Comparison of ENCODE assay signal across 9 cellular contexts in genomic region chrX:21972721-21973120, GRCh38. TPM values are rescaled to one million over a fixed set of nuclear protein-coding genes. Genes with fewer than 3 reads are reported as not detected.
DNase-seq lines count a peak whose midpoint lies in the region; ATAC-seq and TF ChIP-seq lines count a peak whose summit lies in the region.
"Had no signal": no experiment of that assay in that cellular context is flagged by ENCODE, and none has a peak within 500 bp of the region (broad histone marks: within the 10 kb centered on the region; RNA-seq: fewer than 3 reads in every experiment).

No MANE protein-coding gene starts in this region.

- H3K36me3 Mint-ChIP-seq in activated CD4-positive, alpha-beta T cell treated with anti-CD3 and anti-CD28 coated beads for 36 hours (ENCODE audit: low read depth) = peaks cover 41% of the 10 kb centered on the region
- H3K36me3 Mint-ChIP-seq in activated CD8-positive, alpha-beta T cell treated with anti-CD3 and anti-CD28 coated beads, Interleukin-2, amount 10 ng/mL, durations not matched to agents 7 days and 5 days (ENCODE audit: low read depth) = peaks cover 41% of the 10 kb centered on the region
- H3K36me3 Mint-ChIP-seq in type B pancreatic cell = peaks cover 49% of the 10 kb centered on the region

- H3K9me3 Mint-ChIP-seq in activated CD4-positive, alpha-beta T cell treated with anti-CD3 and anti-CD28 coated beads for 36 hours (ENCODE audit: low read depth) = no peaks in the 10 kb centered on the region
- H3K9me3 Mint-ChIP-seq in activated CD8-positive, alpha-beta T cell treated with anti-CD3 and anti-CD28 coated beads, Interleukin-2, amount 10 ng/mL, durations not matched to agents 7 days and 5 days (ENCODE audit: insufficient read depth) = no peaks in the 10 kb centered on the region
- H3K9me3 Mint-ChIP-seq in type B pancreatic cell = no peaks in the 10 kb centered on the region

- POLR2A ChIA-PET in activated CD4-positive, alpha-beta T cell treated with anti-CD3 and anti-CD28 coated beads for 36 hours (lab: Charles Lee) = no interaction called here
- POLR2A ChIA-PET in activated CD8-positive, alpha-beta T cell treated with anti-CD3 and anti-CD28 coated beads, Interleukin-2, amount 10 ng/mL, durations not matched to agents 7 days and 5 days (lab: Charles Lee) = interaction anchor here (2.0 kb wide), 1 partner anchor 132 kb away, joined by 5 read pairs; no protein-coding TSS in a partner anchor

- no peak overlapping the region for H3K4me3 Mint-ChIP-seq in activated CD4-positive, alpha-beta T cell treated with anti-CD3 and anti-CD28 coated beads for 36 hours
- H3K4me3 Mint-ChIP-seq in activated CD8-positive, alpha-beta T cell treated with anti-CD3 and anti-CD28 coated beads, Interleukin-2, amount 10 ng/mL, durations not matched to agents 7 days and 5 days = peak overlapping the region; percentile 36
- H3K4me3 Mint-ChIP-seq in type B pancreatic cell = no peak overlapping the region

- intact Hi-C loops in activated CD4-positive, alpha-beta T cell treated with anti-CD3 and anti-CD28 coated beads for 36 hours (cut with DNase I, micrococcal nuclease) = loop anchor here (2.0 to 5.0 kb wide), 5 partner anchors 32 to 1455 kb away; partner anchors contain the start of genes MBTPS2 (in 1 of the 2), SMS (in 1 of the 2) and YY2 (in 1 of the 2)
- intact Hi-C loops in left cardiac atrium (cut with DNase I) = loop anchor here in 1 of 2 donors (10.0 kb wide), 1 partner anchor 1448 kb away; no protein-coding TSS in a partner anchor

- DNase-seq in activated CD4-positive, alpha-beta T cell treated with anti-CD3 and anti-CD28 coated beads for 36 hours = peak; percentile 68
- no peak for DNase-seq in activated CD4-positive, alpha-beta T cell treated with anti-CD3 and anti-CD28 coated beads for 1 hour
- DNase-seq in activated CD8-positive, alpha-beta T cell treated with anti-CD3 and anti-CD28 coated beads, Interleukin-2, amount 10 ng/mL, durations not matched to agents 7 days and 5 days = peak; percentile 66
- DNase-seq in left cardiac atrium (no peak), type B pancreatic cell (ENCODE audit: extremely low spot score, unreplicated experiment) (no peak), HPDE6-E6E7 (ENCODE audit: extremely low spot score) (no peak)
- DNase-seq: COR-L47 had no signal

- H3K27me3 Mint-ChIP-seq in activated CD4-positive, alpha-beta T cell treated with anti-CD3 and anti-CD28 coated beads for 36 hours = no peaks in the 10 kb centered on the region
- no peaks in the 10 kb centered on the region for H3K27me3 Mint-ChIP-seq in activated CD8-positive, alpha-beta T cell treated with anti-CD3 and anti-CD28 coated beads, Interleukin-2, amount 10 ng/mL, durations not matched to agents 7 days and 5 days (ENCODE audit: low read depth)
- no peaks in the 10 kb centered on the region for H3K27me3 Mint-ChIP-seq in type B pancreatic cell

- CTCF ChIA-PET in activated CD4-positive, alpha-beta T cell treated with anti-CD3 and anti-CD28 coated beads for 36 hours (lab: Charles Lee) = interaction anchor here (0.5 to 2.6 kb wide), 2 partner anchors 13 to 19 kb away, joined by 3 to 12 read pairs; no protein-coding TSS in a partner anchor
- CTCF ChIA-PET in activated CD8-positive, alpha-beta T cell treated with anti-CD3 and anti-CD28 coated beads, Interleukin-2, amount 10 ng/mL, durations not matched to agents 7 days and 5 days (lab: Charles Lee) = interaction anchor here (0.6 to 4.6 kb wide), 6 partner anchors 12 to 163 kb away, joined by 3 to 36 read pairs (median 4); partner anchors contain the start of gene MBTPS2

- peak; percentile 81 for ATAC-seq in activated CD4-positive, alpha-beta T cell treated with anti-CD3 and anti-CD28 coated beads for 36 hours
- ATAC-seq in activated CD8-positive, alpha-beta T cell treated with anti-CD3 and anti-CD28 coated beads, Interleukin-2, amount 10 ng/mL, durations not matched to agents 7 days and 5 days = peak; percentile 89
- ATAC-seq in left cardiac atrium (peak; percentile 63 to 78), HG03108 (IDR thresholded peaks at IDR 0.05; ENCODE audit: unreplicated experiment) (no peak), GM21529 (IDR thresholded peaks at IDR 0.05; ENCODE audit: unreplicated experiment) (no peak)

- H3K4me1 Mint-ChIP-seq in activated CD4-positive, alpha-beta T cell treated with anti-CD3 and anti-CD28 coated beads for 36 hours = peaks cover 38% of the 10 kb centered on the region
- H3K4me1 Mint-ChIP-seq in activated CD8-positive, alpha-beta T cell treated with anti-CD3 and anti-CD28 coated beads, Interleukin-2, amount 10 ng/mL, durations not matched to agents 7 days and 5 days (ENCODE audit: low read depth) = peaks cover 35% of the 10 kb centered on the region
- H3K4me1 Mint-ChIP-seq in type B pancreatic cell (ENCODE audit: unreplicated experiment) = peaks cover 15% of the 10 kb centered on the region

- H3K27ac Mint-ChIP-seq in activated CD4-positive, alpha-beta T cell treated with anti-CD3 and anti-CD28 coated beads for 36 hours = peak overlapping the region; percentile 88
- H3K27ac Mint-ChIP-seq in activated CD8-positive, alpha-beta T cell treated with anti-CD3 and anti-CD28 coated beads, Interleukin-2, amount 10 ng/mL, durations not matched to agents 7 days and 5 days = peak overlapping the region; percentile 95
- H3K27ac Mint-ChIP-seq in type B pancreatic cell = peak overlapping the region; percentile 95

- TF ChIP-seq CTCF in type B pancreatic cell (conservative IDR thresholded peaks at IDR 0.05) = peak; percentile 47

RNA-seq across cellular contexts. Expression of gene SMS, which starts 32.2 kb away (rescaled TPM):
- total RNA-seq in activated CD4-positive, alpha-beta T cell treated with anti-CD3 and anti-CD28 coated beads for 36 hours = 100 to 1,000 TPM; 100 to 124 TPM
- 10 to 100 TPM; 89.0 to 91.8 TPM for total RNA-seq in activated CD8-positive, alpha-beta T cell treated with anti-CD3 and anti-CD28 coated beads, Interleukin-2, amount 10 ng/mL, durations not matched to agents 7 days and 5 days
- total RNA-seq in left cardiac atrium (10 to 100 TPM; 49.0 to 64.7 TPM), type B pancreatic cell (ENCODE audit: low replicate concordance) (138 and 277 TPM in 2 replicates)

RNA-seq across cellular contexts. Expression of gene PHEX, which starts 59.4 kb away (rescaled TPM):
- 1 to 10 TPM; 3.0 to 3.7 TPM for total RNA-seq in activated CD4-positive, alpha-beta T cell treated with anti-CD3 and anti-CD28 coated beads for 36 hours
- total RNA-seq in activated CD8-positive, alpha-beta T cell treated with anti-CD3 and anti-CD28 coated beads, Interleukin-2, amount 10 ng/mL, durations not matched to agents 7 days and 5 days = under 1 TPM; 0.16 to 0.24 TPM
- total RNA-seq in left cardiac atrium (under 1 TPM in 1 of 2 donors, not detected in 1; 0.29 TPM), type B pancreatic cell (ENCODE audit: low replicate concordance) (1.6 and 5.7 TPM in 2 replicates)

Comparison
In these comparisons a context has a peak if more than half of its experiments do, and no peak if none do; other contexts are left out.
1. DNase-seq: peak in activated CD4-positive, alpha-beta T cell treated with anti-CD3 and anti-CD28 coated beads for 36 hours (single experiment) and activated CD8-positive, alpha-beta T cell treated with anti-CD3 and anti-CD28 coated beads, Interleukin-2, amount 10 ng/mL, durations not matched to agents 7 days and 5 days (single experiment); none in activated CD4-positive, alpha-beta T cell treated with anti-CD3 and anti-CD28 coated beads for 1 hour (single experiment), left cardiac atrium (single experiment), type B pancreatic cell (single experiment) and HPDE6-E6E7 (single experiment).
2. ATAC-seq: peak in activated CD4-positive, alpha-beta T cell treated with anti-CD3 and anti-CD28 coated beads for 36 hours (single experiment), activated CD8-positive, alpha-beta T cell treated with anti-CD3 and anti-CD28 coated beads, Interleukin-2, amount 10 ng/mL, durations not matched to agents 7 days and 5 days (single experiment) and left cardiac atrium (2 of 2); none in HG03108 (single experiment) and GM21529 (single experiment).
3. Peak in every context shown above with its lines, with median percentiles within 50 percentile points of each other: H3K27ac Mint-ChIP-seq.